In genomic region chr15:92881838-92882696, GRCh38 we compare ENCODE assay signal across 8 cellular contexts. TPM values are rescaled to one million over a fixed set of nuclear protein-coding genes. Genes with fewer than 3 reads are reported as not detected.
DNase-seq lines count a peak whose midpoint lies in the region; ATAC-seq and TF ChIP-seq lines count a peak whose summit lies in the region.

No MANE protein-coding gene starts in this region.

- TF ChIP-seq CTCF in GM06990 (IDR thresholded peaks at IDR 0.05; ENCODE audit: insufficient read depth, low read length, poor library complexity, severe bottlenecking) (no peak), NB4 (IDR thresholded peaks at IDR 0.05; ENCODE audit: low read depth, low read length) (no peak)

- TF ChIP-seq POLR2A in NB4 (IDR thresholded peaks at IDR 0.05; ENCODE audit: extremely low read depth, insufficient read length): peak; percentile 99

- no peaks in the 10 kb centered on the region for H3K27me3 ChIP-seq in GM06990 (replicated peaks; ENCODE audit: control insufficient read depth, insufficient read depth, low read length)

- DNase-seq in GM06990 (ENCODE audit: extremely low read depth, insufficient read length): peak; percentile 98
- DNase-seq in NB4 (ENCODE audit: low read depth): peak; percentile 100
- peak; percentile 100 for DNase-seq in SK-N-DZ (ENCODE audit: low spot score)
- peak; percentile 97 for DNase-seq in activated naive CD4-positive, alpha-beta T cell treated with anti-CD3 and anti-CD28 coated beads, Interleukin-2, amount 50 U/mL, for 16 hours
- DNase-seq in germinal center (ENCODE audit: low spot score): peak; percentile 100
- DNase-seq in non-pigmented ciliary epithelial cell (ENCODE audit: low read depth): peak; percentile 99
- DNase-seq in superior temporal gyrus (ENCODE audit: extremely low spot score): peak; percentile 100

- H3K4me3 ChIP-seq in GM06990 (replicated peaks; ENCODE audit: low read depth, low read length): peak overlapping the region; percentile 87
- peak overlapping the region; percentile 49 for H3K4me3 ChIP-seq in NB4 (ENCODE audit: low read depth, low read length)

- H3K36me3 ChIP-seq in GM06990 (ENCODE audit: control insufficient read depth, insufficient read depth, low read length): no peaks in the 10 kb centered on the region; the same call in 1 of the 2 replicates

- ATAC-seq in HG02571 (IDR thresholded peaks at IDR 0.05; ENCODE audit: unreplicated experiment): peak; percentile 94

RNA-seq across cellular contexts. Expression of gene CHD2, which starts 18.1 kb away (rescaled TPM):
- 31.4 and 38.8 TPM in 2 replicates for polyA plus RNA-seq in SK-N-DZ (2014; cell fraction: cytosol; rRNA removed)
- polyA plus RNA-seq in SK-N-DZ (2014; cell fraction: nucleus; rRNA removed): 60.9 and 82.1 TPM in 2 replicates

Comparison
In these comparisons a context has a peak if more than half of its experiments do, and no peak if none do; other contexts are left out.
1. Peak in every context shown above with its lines: DNase-seq, ATAC-seq and H3K4me3 ChIP-seq.